8 cellular contexts compared by ENCODE assay signal in genomic region chr2:201452058-201452736, GRCh38. TPM values are rescaled to one million over a fixed set of nuclear protein-coding genes. Genes with fewer than 3 reads are reported as not detected.
DNase-seq lines count a peak whose midpoint lies in the region; ATAC-seq, FAIRE-seq and TF ChIP-seq lines count a peak whose summit lies in the region.

No MANE protein-coding gene starts in this region.

- peaks cover 15 to 51% of the 10 kb centered on the region in 2 donors for H3K4me1 ChIP-seq in adrenal gland (replicated peaks in 1 of 2)
- H3K4me1 ChIP-seq in iPS-20b (ENCODE audit: insufficient read depth, low read length), result no peaks in the 10 kb centered on the region

- 3 to 7% (median 5%) methylated on average over 22 to 45 of the region's 45 CpGs for WGBS in adrenal gland, 4 donors

- H3K9me3 Mint-ChIP-seq in stimulated activated effector memory CD8-positive, alpha-beta T cell treated with anti-CD3 and anti-CD28 coated beads, Interleukin-12 subunit alpha, Interleukin-12 subunit beta, amount 100 ng/mL, for 72 hours, result no peaks in the 10 kb centered on the region

- H3K4me1 Mint-ChIP-seq in stimulated activated effector memory CD8-positive, alpha-beta T cell treated with anti-CD3 and anti-CD28 coated beads, Interleukin-12 subunit alpha, Interleukin-12 subunit beta, amount 100 ng/mL, for 72 hours, result peaks cover 26% of the 10 kb centered on the region

- H3K27me3 ChIP-seq in adrenal gland, result no peaks in the 10 kb centered on the region
- peaks cover 9% of the 10 kb centered on the region; the same call in 1 of the 2 replicates for H3K27me3 ChIP-seq in iPS-20b (ENCODE audit: insufficient read depth, low read length)

- peak overlapping the region; percentile 50 to 83 (median 70) for H3K4me3 ChIP-seq in adrenal gland
- peak overlapping the region; percentile 83 for H3K4me3 ChIP-seq in iPS-20b (ENCODE audit: low read length)

- ATAC-seq in HG03457 (IDR thresholded peaks at IDR 0.05; ENCODE audit: unreplicated experiment), result peak; percentile 11
- ATAC-seq in stimulated activated effector memory CD8-positive, alpha-beta T cell treated with anti-CD3 and anti-CD28 coated beads, Interleukin-12 subunit alpha, Interleukin-12 subunit beta, amount 100 ng/mL, for 72 hours, result peak; percentile 45
- ATAC-seq in GM21447 (IDR thresholded peaks at IDR 0.05; ENCODE audit: unreplicated experiment), result no peak

- H3K27ac Mint-ChIP-seq in stimulated activated effector memory CD8-positive, alpha-beta T cell treated with anti-CD3 and anti-CD28 coated beads, Interleukin-12 subunit alpha, Interleukin-12 subunit beta, amount 100 ng/mL, for 72 hours, result peak overlapping the region; percentile 93

- DNase-seq in GM12891 (ENCODE audit: insufficient read length, low spot score) (no peak), adrenal gland (peak in 3 of 7 donors; percentile 33 to 52 (median 49)), HK-2 (ENCODE audit: unreplicated experiment) (no peak), GM19238 (ENCODE audit: insufficient read length, low spot score) (no peak)
- no peak for DNase-seq in stimulated activated effector memory CD8-positive, alpha-beta T cell treated with anti-CD3 and anti-CD28 coated beads, Interleukin-12 subunit alpha, Interleukin-12 subunit beta, amount 100 ng/mL, for 72 hours (ENCODE audit: low spot score in 2 of 2)

- peaks cover 0 to 6% of the 10 kb centered on the region in 2 donors for H3K36me3 ChIP-seq in adrenal gland (replicated peaks in 1 of 2)
- no peaks in the 10 kb centered on the region for H3K36me3 ChIP-seq in iPS-20b (ENCODE audit: insufficient read depth, low read depth, low read length)

- peaks cover 12% of the 10 kb centered on the region for H3K36me3 Mint-ChIP-seq in stimulated activated effector memory CD8-positive, alpha-beta T cell treated with anti-CD3 and anti-CD28 coated beads, Interleukin-12 subunit alpha, Interleukin-12 subunit beta, amount 100 ng/mL, for 72 hours

- H3K9ac ChIP-seq in iPS-20b (ENCODE audit: low read depth, low read length), result peak overlapping the region; percentile 71

- H3K27ac ChIP-seq in adrenal gland, result peak overlapping the region; percentile 54 to 90 (median 88)
- H3K27ac ChIP-seq in iPS-20b (ENCODE audit: low read length), result no peak overlapping the region

- H3K4me3 Mint-ChIP-seq in stimulated activated effector memory CD8-positive, alpha-beta T cell treated with anti-CD3 and anti-CD28 coated beads, Interleukin-12 subunit alpha, Interleukin-12 subunit beta, amount 100 ng/mL, for 72 hours, result peak overlapping the region; percentile 96

- H3K9me3 ChIP-seq in adrenal gland (replicated peaks in 1 of 3), result no peaks in the 10 kb centered on the region
- no peaks in the 10 kb centered on the region for H3K9me3 ChIP-seq in iPS-20b (ENCODE audit: insufficient read depth, low read depth, low read length)

- TF ChIP-seq CTCF in adrenal gland (IDR thresholded peaks at IDR 0.05), result peak in 1 of 6 experiments; percentile 1

- FAIRE-seq in GM12891 (lab: Jason Lieb, UNC), result no peak

- TF ChIP-seq POLR2A in GM12891 (IDR thresholded peaks at IDR 0.05; ENCODE audit: low read depth, low read length), result no peak
- TF ChIP-seq POLR2A in adrenal gland (IDR thresholded peaks at IDR 0.05), result no peak

- intact Hi-C loops in adrenal gland (cut with DNase I), result no loop called here

TF ChIP-seq in GM12891, 5 proteins besides CTCF, POLR2A, EP300 and RAD21:
- TF ChIP-seq TAF1 (IDR thresholded peaks at IDR 0.05; ENCODE audit: low read depth, low read length) (0 out of 2 replicates have a peak, but pooled peaks have one; percentile 5), POLR2AphosphoS5 (IDR thresholded peaks at IDR 0.05; ENCODE audit: low read depth, low read length) (no peak)

RNA-seq across cellular contexts. Expression of gene STRADB, which starts 0.7 kb away (rescaled TPM):
- polyA plus RNA-seq in GM12891 (2012; ENCODE audit: low read depth, missing spikeins), result 7.3 TPM
- total RNA-seq in adrenal gland, result 100 to 1,000 TPM in 3 of 8 donors, 10 to 100 TPM in 5; 51.2 to 154 (median 97.6) TPM
- 10 to 100 TPM; 65.1 to 94.4 (median 81.4) TPM for polyA plus RNA-seq in adrenal gland

RNA-seq across cellular contexts. Expression of gene TRAK2, which starts 0.9 kb away (rescaled TPM):
- 3.3 TPM for polyA plus RNA-seq in GM12891 (2012; ENCODE audit: low read depth, missing spikeins)
- total RNA-seq in adrenal gland, result 10 to 100 TPM; 40.1 to 66.9 (median 49.9) TPM
- 10 to 100 TPM; 17.6 to 36.8 (median 35.6) TPM for polyA plus RNA-seq in adrenal gland
